12 cellular contexts compared by ENCODE assay signal in genomic region chr20:32925481-32926196, GRCh38.
DNase-seq lines count a peak whose midpoint lies in the region; ATAC-seq and TF ChIP-seq lines count a peak whose summit lies in the region.
"Had no signal": no experiment of that assay in that cellular context is flagged by ENCODE, and none has a peak within 500 bp of the region (broad histone marks: within the 10 kb centered on the region; RNA-seq: fewer than 3 reads in every experiment).

No MANE protein-coding gene starts in this region.

- no peak overlapping the region for H3K4ac ChIP-seq in neuronal stem cell (ENCODE audit: low read length)

- H2AK5ac ChIP-seq in neuronal stem cell (ENCODE audit: low read depth, low read length): no peak overlapping the region

- no peak for TF ChIP-seq EP300 in stomach (IDR thresholded peaks at IDR 0.05)

- no peak overlapping the region for H4K91ac ChIP-seq in neuronal stem cell (ENCODE audit: low read depth, low read length, poor library complexity)

- H3K36me3 ChIP-seq in right atrium auricular region (no peaks in the 10 kb centered on the region), left ventricle myocardium inferior (no peaks in the 10 kb centered on the region), neuronal stem cell (replicated peaks in 1 of 2; ENCODE audit: control insufficient read depth in 2 of 2, insufficient read depth in 2 of 2, low read length in 2 of 2) (no peaks in the 10 kb centered on the region), stomach (no peaks in the 10 kb centered on the region), thyroid gland (no peaks in the 10 kb centered on the region)
- H3K36me3 ChIP-seq: BLaER1 treated with 17β-estradiol and CSF1 and Interleukin-3, amounts not matched to agents 10 nM and 100 nM had no signal

- H3K4me3 ChIP-seq in right atrium auricular region (no peak overlapping the region), left ventricle myocardium inferior (no peak overlapping the region), neuronal stem cell (ENCODE audit: low read length in 2 of 2) (no peak overlapping the region), stomach (no peak overlapping the region), thyroid gland (replicated peaks in 1 of 3) (no peak overlapping the region)
- H3K4me3 ChIP-seq: BLaER1 treated with 17β-estradiol and CSF1 and Interleukin-3, amounts not matched to agents 10 nM and 100 nM had no signal

- no peak for TF ChIP-seq POLR2A in stomach (IDR thresholded peaks at IDR 0.05)
- TF ChIP-seq POLR2A in thyroid gland (IDR thresholded peaks at IDR 0.05): no peak

- no CpG with 5 or more reads among the region's 17 CpGs for WGBS in neuronal stem cell (ENCODE audit: extremely low coverage in 2 of 2, insufficient read length in 2 of 2, insufficient replicate concordance in 1 of 2), 2 donors
- WGBS in stomach, 5 donors: 80 to 86% (median 82%) methylated on average over 16 to 17 of the region's 17 CpGs
- WGBS in thyroid gland, 2 donors: 82 to 88% methylated on average over 16 to 17 of the region's 17 CpGs

- H3K14ac ChIP-seq in neuronal stem cell (ENCODE audit: low read length): no peak overlapping the region

- no peak for TF ChIP-seq CTCF in right atrium auricular region (IDR thresholded peaks at IDR 0.05)
- TF ChIP-seq CTCF in left ventricle myocardium inferior (IDR thresholded peaks at IDR 0.05; ENCODE audit: borderline replicate concordance): no peak
- no peak for TF ChIP-seq CTCF in stomach (IDR thresholded peaks at IDR 0.05)
- no peak for TF ChIP-seq CTCF in thyroid gland (IDR thresholded peaks at IDR 0.05)

- no peak overlapping the region for H3K27ac ChIP-seq in right atrium auricular region
- no peak overlapping the region for H3K27ac ChIP-seq in left ventricle myocardium inferior (replicated peaks)
- no peak overlapping the region for H3K27ac ChIP-seq in neuronal stem cell (replicated peaks; ENCODE audit: low read length)
- H3K27ac ChIP-seq in stomach: no peak overlapping the region
- no peak overlapping the region for H3K27ac ChIP-seq in thyroid gland
- H3K27ac ChIP-seq: BLaER1 treated with 17β-estradiol and CSF1 and Interleukin-3, amounts not matched to agents 10 nM and 100 nM had no signal

- no peak overlapping the region for H3K4me2 ChIP-seq in neuronal stem cell (ENCODE audit: insufficient read depth, low read length, poor library complexity, severe bottlenecking)
- H3K4me2 ChIP-seq: BLaER1 treated with 17β-estradiol and CSF1 and Interleukin-3, amounts not matched to agents 10 nM and 100 nM had no signal

- peak overlapping the region; percentile 88 for H2BK120ac ChIP-seq in neuronal stem cell (ENCODE audit: low read depth, low read length)

- no peaks in the 10 kb centered on the region for H3K9me3 ChIP-seq in right atrium auricular region
- H3K9me3 ChIP-seq in left ventricle myocardium inferior (replicated peaks): no peaks in the 10 kb centered on the region
- H3K9me3 ChIP-seq in neuronal stem cell (replicated peaks in 1 of 2; ENCODE audit: control insufficient read depth in 2 of 2, insufficient read depth in 1 of 2, low read depth in 1 of 2, low read length in 2 of 2): no peaks in the 10 kb centered on the region
- H3K9me3 ChIP-seq in stomach: no peaks in the 10 kb centered on the region
- no peaks in the 10 kb centered on the region for H3K9me3 ChIP-seq in thyroid gland
- H3K9me3 ChIP-seq: BLaER1 treated with 17β-estradiol and CSF1 and Interleukin-3, amounts not matched to agents 10 nM and 100 nM had no signal

- no peaks in the 10 kb centered on the region for H3K4me1 ChIP-seq in right atrium auricular region
- H3K4me1 ChIP-seq in left ventricle myocardium inferior: no peaks in the 10 kb centered on the region
- no peaks in the 10 kb centered on the region for H3K4me1 ChIP-seq in neuronal stem cell (ENCODE audit: control insufficient read depth in 2 of 2, insufficient read depth in 1 of 2, low read depth in 1 of 2, low read length in 2 of 2)
- H3K4me1 ChIP-seq in stomach: no peaks in the 10 kb centered on the region
- H3K4me1 ChIP-seq in thyroid gland: no peaks in the 10 kb centered on the region
- H3K4me1 ChIP-seq: BLaER1 treated with 17β-estradiol and CSF1 and Interleukin-3, amounts not matched to agents 10 nM and 100 nM had no signal

- peak overlapping the region; percentile 4 for H2BK12ac ChIP-seq in neuronal stem cell (ENCODE audit: low read length)

- no peak overlapping the region for H2AFZ ChIP-seq in neuronal stem cell (ENCODE audit: low read length)

- H3K23ac ChIP-seq in neuronal stem cell (ENCODE audit: low read depth, low read length, poor library complexity): peak overlapping the region; percentile 1

- no peak for ATAC-seq in SK-N-SH treated with all-trans-retinoic acid at 6 μM for 48 hours
- ATAC-seq: CD8-positive, alpha-beta T cell had no signal

- H2BK15ac ChIP-seq in neuronal stem cell (ENCODE audit: low read length): no peak overlapping the region

- H3K27me3 ChIP-seq in right atrium auricular region (no peaks in the 10 kb centered on the region), left ventricle myocardium inferior (ENCODE audit: low read depth) (peaks cover 5% of the 10 kb centered on the region), neuronal stem cell (ENCODE audit: control insufficient read depth in 3 of 3, insufficient read depth in 3 of 3, low read depth in 1 of 3, low read length in 3 of 3) (peaks cover 0 to 3% (median 0%) of the 10 kb centered on the region in 3 experiments), stomach (no peaks in the 10 kb centered on the region), thyroid gland (no peaks in the 10 kb centered on the region)
- H3K27me3 ChIP-seq: BLaER1 treated with 17β-estradiol and CSF1 and Interleukin-3, amounts not matched to agents 10 nM and 100 nM had no signal

- no peak overlapping the region for H3K9ac ChIP-seq in neuronal stem cell (ENCODE audit: low read depth, low read length, poor library complexity)
- H3K9ac ChIP-seq: BLaER1 treated with 17β-estradiol and CSF1 and Interleukin-3, amounts not matched to agents 10 nM and 100 nM had no signal

- peak overlapping the region; percentile 70 for H3K18ac ChIP-seq in neuronal stem cell (ENCODE audit: low read length)

- DNase-seq in right atrium auricular region (ENCODE audit: low spot score) (peak; percentile 21), left ventricle myocardium inferior (no peak), neuronal stem cell (ENCODE audit: low spot score) (no peak), stomach (peak; percentile 14), middle frontal gyrus (ENCODE audit: extremely low spot score, low spot score) (no peak), thyroid gland (no peak)
- DNase-seq: Calu3; CD8-positive, alpha-beta T cell; DMS53; H9 had no signal

- no peaks in the 10 kb centered on the region for H3K79me1 ChIP-seq in neuronal stem cell (ENCODE audit: low read depth, low read length)

- intact Hi-C loops in left ventricle myocardium inferior (cut with micrococcal nuclease): no loop called here
- intact Hi-C loops in stomach (cut with DNase I; ENCODE audit: low total_unique reads): no loop called here
- intact Hi-C loops in thyroid gland (cut with DNase I): no loop called here

- peak overlapping the region; percentile 72 for H4K8ac ChIP-seq in neuronal stem cell (ENCODE audit: low read depth, low read length)

- no peak overlapping the region for H2BK5ac ChIP-seq in neuronal stem cell (ENCODE audit: low read length)

TF ChIP-seq in SK-N-SH treated with all-trans-retinoic acid at 6 μM for 48 hours, 23 proteins besides CTCF, POLR2A, EP300 and RAD21 (continues in another document):
- TF ChIP-seq TCF4 (CRISPR knock-in tag; IDR thresholded peaks at IDR 0.05; ENCODE audit: borderline replicate concordance): no peak
- no peak for TF ChIP-seq SNAI2 (CRISPR knock-in tag; IDR thresholded peaks at IDR 0.05)
- no peak for TF ChIP-seq ARNTL (CRISPR knock-in tag; IDR thresholded peaks at IDR 0.05; ENCODE audit: borderline replicate concordance, low read depth)
- no peak for TF ChIP-seq TSHZ2 (CRISPR knock-in tag; IDR thresholded peaks at IDR 0.05)
- no peak for TF ChIP-seq ZNF8 (CRISPR knock-in tag; IDR thresholded peaks at IDR 0.05)
- no peak for TF ChIP-seq ZFP3 (CRISPR knock-in tag; IDR thresholded peaks at IDR 0.05)
- TF ChIP-seq ZNF565 (CRISPR knock-in tag; conservative IDR thresholded peaks at IDR 0.05; ENCODE audit: low read depth): no peak
- TF ChIP-seq ISL1 (CRISPR knock-in tag; IDR thresholded peaks at IDR 0.05): no peak
- no peak for TF ChIP-seq CSDC2 (CRISPR knock-in tag; IDR thresholded peaks at IDR 0.05)
- TF ChIP-seq GLIS3 (CRISPR knock-in tag; IDR thresholded peaks at IDR 0.05): no peak
- TF ChIP-seq OSR1 (CRISPR knock-in tag; IDR thresholded peaks at IDR 0.05): no peak
- TF ChIP-seq ZC3H10 (CRISPR knock-in tag; IDR thresholded peaks at IDR 0.05): no peak

Comparison
In these comparisons a context has a peak if more than half of its experiments do, and no peak if none do; other contexts are left out.
1. DNase-seq: peak in right atrium auricular region (single experiment) and stomach (single experiment); none in left ventricle myocardium inferior (single experiment), neuronal stem cell (single experiment), middle frontal gyrus (single experiment) and thyroid gland (0 of 2).